Comparison of ENCODE assay signal across 11 cellular contexts in the genomic region with DNA sequence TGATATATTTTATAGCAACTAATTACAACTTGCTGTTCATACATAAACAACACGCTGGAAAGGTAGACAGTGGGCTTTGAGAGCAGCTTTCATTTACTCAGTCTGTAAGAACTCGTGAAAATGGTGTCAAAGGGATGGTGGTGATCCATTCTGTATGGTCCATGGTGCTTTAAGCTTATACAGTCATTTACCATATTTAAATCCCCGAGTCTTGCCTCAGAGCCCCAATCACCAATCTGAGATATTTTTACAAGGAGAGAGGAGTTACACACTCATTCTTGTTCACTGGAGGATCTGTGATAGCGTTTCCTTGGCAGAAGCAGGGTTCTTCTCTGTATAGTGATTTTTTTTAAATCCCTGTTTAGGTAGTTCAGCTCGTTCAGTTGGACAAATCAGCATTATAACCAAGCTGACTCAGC.
DNase-seq lines count a peak whose midpoint lies in the region; ATAC-seq and TF ChIP-seq lines count a peak whose summit lies in the region.
"Had no signal": no experiment of that assay in that cellular context is flagged by ENCODE, and none has a peak within 500 bp of the region (broad histone marks: within the 10 kb centered on the region; RNA-seq: fewer than 3 reads in every experiment).

No MANE protein-coding gene starts in this region.

- H3K27ac ChIP-seq in left lung (peak overlapping the region; percentile 57 to 61), thyroid gland (peak overlapping the region; percentile 8 to 95 (median 33))

- H3K36me3 ChIP-seq in left lung, result no peaks in the 10 kb centered on the region
- H3K36me3 ChIP-seq in thyroid gland, result no peaks in the 10 kb centered on the region

- 18 to 22% methylated on average over 5 of the region's 5 CpGs for WGBS in thyroid gland, 2 donors

- intact Hi-C loops in left lung (cut with DNase I), result no loop called here
- intact Hi-C loops in thyroid gland (cut with DNase I), result loop anchor here (10.0 kb wide), 1 partner anchor 110 kb away; no protein-coding TSS in a partner anchor

- H3K9me3 ChIP-seq in left lung, result no peaks in the 10 kb centered on the region
- no peaks in the 10 kb centered on the region for H3K9me3 ChIP-seq in thyroid gland

- H3K4me3 ChIP-seq in left lung, result peak overlapping the region in 1 of 2 donors; percentile 17
- H3K4me3 ChIP-seq in thyroid gland (replicated peaks in 1 of 3), result peak overlapping the region in 1 of 3 donors; percentile 3

- DNase-seq in NCI-H446 (lab: John Stamatoyannopoulos, UW) (peak; percentile 70 to 78), cerebellar cortex (ENCODE audit: low spot score) (peak; percentile 63), left lung (no peak), thyroid gland (no peak), SKM-1 treated with dmso at 0.1 percent for 144 hours (lab: John Stamatoyannopoulos, UW; ENCODE audit: unreplicated experiment) (no peak), activated gamma-delta T cell treated with Interleukin-2 at 50 U/mL for 16 hours (no peak), cerebellum (ENCODE audit: low spot score) (no peak)
- DNase-seq: activated B cell treated with CpG ODN at 0.5 μM for 24 hours, Karpas-422, nephron progenitor cell had no signal

- H3K4me1 ChIP-seq in left lung, result peaks cover 0 to 9% of the 10 kb centered on the region in 2 donors
- peaks cover 15 to 23% of the 10 kb centered on the region in 2 donors for H3K4me1 ChIP-seq in thyroid gland

- TF ChIP-seq CTCF in left lung (IDR thresholded peaks at IDR 0.05) (no peak), thyroid gland (IDR thresholded peaks at IDR 0.05) (no peak)

- peak; percentile 39 for ATAC-seq in left lung
- ATAC-seq in GM18907 (IDR thresholded peaks at IDR 0.05; ENCODE audit: unreplicated experiment), result no peak

- H3K27me3 ChIP-seq in left lung, result no peaks in the 10 kb centered on the region
- H3K27me3 ChIP-seq in thyroid gland, result no peaks in the 10 kb centered on the region

- TF ChIP-seq POLR2A in thyroid gland (IDR thresholded peaks at IDR 0.05), result no peak

Comparison
In these comparisons a context has a peak if more than half of its experiments do, and no peak if none do; other contexts are left out.
1. DNase-seq: peak in NCI-H446 (2 of 2) and cerebellar cortex (single experiment); none in left lung (0 of 2), thyroid gland (0 of 2), SKM-1 treated with dmso at 0.1 percent for 144 hours (single experiment), activated gamma-delta T cell treated with Interleukin-2 at 50 U/mL for 16 hours (single experiment) and cerebellum (single experiment).